ENCODE assay signal across 1 cellular context in genomic region chr14:64766430-64767151, GRCh38.
TF ChIP-seq lines count a peak whose summit lies in the region.

No MANE protein-coding gene starts in this region.

TF ChIP-seq in WTC11, 78 proteins besides CTCF, POLR2A, EP300 and RAD21 (continued from another document):
- TF ChIP-seq ZNF425 (CRISPR knock-in tag; conservative IDR thresholded peaks at IDR 0.05), result no peak
- no peak for TF ChIP-seq CREM (CRISPR knock-in tag; IDR thresholded peaks at IDR 0.05)
- 0 out of 2 replicates have a peak, but pooled peaks have one; percentile 35 for TF ChIP-seq TP53 (CRISPR knock-in tag; IDR thresholded peaks at IDR 0.05)
- TF ChIP-seq, protein P1, sequence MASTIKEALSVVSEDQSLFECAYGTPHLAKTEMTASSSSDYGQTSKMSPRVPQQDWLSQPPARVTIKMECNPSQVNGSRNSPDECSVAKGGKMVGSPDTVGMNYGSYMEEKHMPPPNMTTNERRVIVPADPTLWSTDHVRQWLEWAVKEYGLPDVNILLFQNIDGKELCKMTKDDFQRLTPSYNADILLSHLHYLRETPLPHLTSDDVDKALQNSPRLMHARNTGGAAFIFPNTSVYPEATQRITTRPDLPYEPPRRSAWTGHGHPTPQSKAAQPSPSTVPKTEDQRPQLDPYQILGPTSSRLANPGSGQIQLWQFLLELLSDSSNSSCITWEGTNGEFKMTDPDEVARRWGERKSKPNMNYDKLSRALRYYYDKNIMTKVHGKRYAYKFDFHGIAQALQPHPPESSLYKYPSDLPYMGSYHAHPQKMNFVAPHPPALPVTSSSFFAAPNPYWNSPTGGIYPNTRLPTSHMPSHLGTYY (CRISPR knock-in tag; IDR thresholded peaks at IDR 0.05), result no peak
- no peak for TF ChIP-seq ZNF416 (CRISPR knock-in tag; IDR thresholded peaks at IDR 0.05)
- TF ChIP-seq, protein P2, sequence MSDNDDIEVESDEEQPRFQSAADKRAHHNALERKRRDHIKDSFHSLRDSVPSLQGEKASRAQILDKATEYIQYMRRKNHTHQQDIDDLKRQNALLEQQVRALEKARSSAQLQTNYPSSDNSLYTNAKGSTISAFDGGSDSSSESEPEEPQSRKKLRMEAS (CRISPR knock-in tag; IDR thresholded peaks at IDR 0.05), result 0 out of 2 replicates have a peak, but pooled peaks have one; percentile 36
- TF ChIP-seq NR3C1 (CRISPR knock-in tag; conservative IDR thresholded peaks at IDR 0.05; ENCODE audit: low read depth), result no peak
- TF ChIP-seq SMAD4 (CRISPR knock-in tag; IDR thresholded peaks at IDR 0.05), result no peak
- TF ChIP-seq NFATC4 (CRISPR knock-in tag; IDR thresholded peaks at IDR 0.05), result no peak
- TF ChIP-seq, protein P3, sequence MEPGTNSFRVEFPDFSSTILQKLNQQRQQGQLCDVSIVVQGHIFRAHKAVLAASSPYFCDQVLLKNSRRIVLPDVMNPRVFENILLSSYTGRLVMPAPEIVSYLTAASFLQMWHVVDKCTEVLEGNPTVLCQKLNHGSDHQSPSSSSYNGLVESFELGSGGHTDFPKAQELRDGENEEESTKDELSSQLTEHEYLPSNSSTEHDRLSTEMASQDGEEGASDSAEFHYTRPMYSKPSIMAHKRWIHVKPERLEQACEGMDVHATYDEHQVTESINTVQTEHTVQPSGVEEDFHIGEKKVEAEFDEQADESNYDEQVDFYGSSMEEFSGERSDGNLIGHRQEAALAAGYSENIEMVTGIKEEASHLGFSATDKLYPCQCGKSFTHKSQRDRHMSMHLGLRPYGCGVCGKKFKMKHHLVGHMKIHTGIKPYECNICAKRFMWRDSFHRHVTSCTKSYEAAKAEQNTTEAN (CRISPR knock-in tag; IDR thresholded peaks at IDR 0.05), result no peak
- TF ChIP-seq, protein P4, sequence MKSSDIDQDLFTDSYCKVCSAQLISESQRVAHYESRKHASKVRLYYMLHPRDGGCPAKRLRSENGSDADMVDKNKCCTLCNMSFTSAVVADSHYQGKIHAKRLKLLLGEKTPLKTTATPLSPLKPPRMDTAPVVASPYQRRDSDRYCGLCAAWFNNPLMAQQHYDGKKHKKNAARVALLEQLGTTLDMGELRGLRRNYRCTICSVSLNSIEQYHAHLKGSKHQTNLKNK (CRISPR knock-in tag; IDR thresholded peaks at IDR 0.05), result no peak
- no peak for TF ChIP-seq EMX1 (CRISPR knock-in tag; IDR thresholded peaks at IDR 0.05)
- TF ChIP-seq ELF4 (CRISPR knock-in tag; IDR thresholded peaks at IDR 0.05; ENCODE audit: low read depth), result no peak
- TF ChIP-seq NR1H2 (CRISPR knock-in tag; IDR thresholded peaks at IDR 0.05), result no peak
- TF ChIP-seq, protein P5, sequence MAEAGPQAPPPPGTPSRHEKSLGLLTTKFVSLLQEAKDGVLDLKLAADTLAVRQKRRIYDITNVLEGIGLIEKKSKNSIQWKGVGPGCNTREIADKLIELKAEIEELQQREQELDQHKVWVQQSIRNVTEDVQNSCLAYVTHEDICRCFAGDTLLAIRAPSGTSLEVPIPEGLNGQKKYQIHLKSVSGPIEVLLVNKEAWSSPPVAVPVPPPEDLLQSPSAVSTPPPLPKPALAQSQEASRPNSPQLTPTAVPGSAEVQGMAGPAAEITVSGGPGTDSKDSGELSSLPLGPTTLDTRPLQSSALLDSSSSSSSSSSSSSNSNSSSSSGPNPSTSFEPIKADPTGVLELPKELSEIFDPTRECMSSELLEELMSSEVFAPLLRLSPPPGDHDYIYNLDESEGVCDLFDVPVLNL (CRISPR knock-in tag; IDR thresholded peaks at IDR 0.05; ENCODE audit: borderline replicate concordance, low read depth), result no peak
- TF ChIP-seq RORB (CRISPR knock-in tag; IDR thresholded peaks at IDR 0.05), result no peak
- no peak for TF ChIP-seq ZNF232 (CRISPR knock-in tag; IDR thresholded peaks at IDR 0.05)
- no peak for TF ChIP-seq PREB (CRISPR knock-in tag; IDR thresholded peaks at IDR 0.05; ENCODE audit: borderline replicate concordance)
- no peak for TF ChIP-seq ZNF317 (CRISPR knock-in tag; IDR thresholded peaks at IDR 0.05; ENCODE audit: borderline replicate concordance, low read depth)
- no peak for TF ChIP-seq GTF2I (CRISPR knock-in tag; conservative IDR thresholded peaks at IDR 0.05)
- TF ChIP-seq, protein P6, sequence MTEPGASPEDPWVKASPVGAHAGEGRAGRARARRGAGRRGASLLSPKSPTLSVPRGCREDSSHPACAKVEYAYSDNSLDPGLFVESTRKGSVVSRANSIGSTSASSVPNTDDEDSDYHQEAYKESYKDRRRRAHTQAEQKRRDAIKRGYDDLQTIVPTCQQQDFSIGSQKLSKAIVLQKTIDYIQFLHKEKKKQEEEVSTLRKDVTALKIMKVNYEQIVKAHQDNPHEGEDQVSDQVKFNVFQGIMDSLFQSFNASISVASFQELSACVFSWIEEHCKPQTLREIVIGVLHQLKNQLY (CRISPR knock-in tag; IDR thresholded peaks at IDR 0.05), result no peak
- TF ChIP-seq ETV6 (CRISPR knock-in tag; IDR thresholded peaks at IDR 0.05), result peak; percentile 64; the same call in 1 of the 2 replicates
- no peak for TF ChIP-seq ZNF512 (CRISPR knock-in tag; IDR thresholded peaks at IDR 0.05; ENCODE audit: borderline replicate concordance)
- no peak for TF ChIP-seq ATF3 (CRISPR knock-in tag; conservative IDR thresholded peaks at IDR 0.05)
- TF ChIP-seq, protein P7, sequence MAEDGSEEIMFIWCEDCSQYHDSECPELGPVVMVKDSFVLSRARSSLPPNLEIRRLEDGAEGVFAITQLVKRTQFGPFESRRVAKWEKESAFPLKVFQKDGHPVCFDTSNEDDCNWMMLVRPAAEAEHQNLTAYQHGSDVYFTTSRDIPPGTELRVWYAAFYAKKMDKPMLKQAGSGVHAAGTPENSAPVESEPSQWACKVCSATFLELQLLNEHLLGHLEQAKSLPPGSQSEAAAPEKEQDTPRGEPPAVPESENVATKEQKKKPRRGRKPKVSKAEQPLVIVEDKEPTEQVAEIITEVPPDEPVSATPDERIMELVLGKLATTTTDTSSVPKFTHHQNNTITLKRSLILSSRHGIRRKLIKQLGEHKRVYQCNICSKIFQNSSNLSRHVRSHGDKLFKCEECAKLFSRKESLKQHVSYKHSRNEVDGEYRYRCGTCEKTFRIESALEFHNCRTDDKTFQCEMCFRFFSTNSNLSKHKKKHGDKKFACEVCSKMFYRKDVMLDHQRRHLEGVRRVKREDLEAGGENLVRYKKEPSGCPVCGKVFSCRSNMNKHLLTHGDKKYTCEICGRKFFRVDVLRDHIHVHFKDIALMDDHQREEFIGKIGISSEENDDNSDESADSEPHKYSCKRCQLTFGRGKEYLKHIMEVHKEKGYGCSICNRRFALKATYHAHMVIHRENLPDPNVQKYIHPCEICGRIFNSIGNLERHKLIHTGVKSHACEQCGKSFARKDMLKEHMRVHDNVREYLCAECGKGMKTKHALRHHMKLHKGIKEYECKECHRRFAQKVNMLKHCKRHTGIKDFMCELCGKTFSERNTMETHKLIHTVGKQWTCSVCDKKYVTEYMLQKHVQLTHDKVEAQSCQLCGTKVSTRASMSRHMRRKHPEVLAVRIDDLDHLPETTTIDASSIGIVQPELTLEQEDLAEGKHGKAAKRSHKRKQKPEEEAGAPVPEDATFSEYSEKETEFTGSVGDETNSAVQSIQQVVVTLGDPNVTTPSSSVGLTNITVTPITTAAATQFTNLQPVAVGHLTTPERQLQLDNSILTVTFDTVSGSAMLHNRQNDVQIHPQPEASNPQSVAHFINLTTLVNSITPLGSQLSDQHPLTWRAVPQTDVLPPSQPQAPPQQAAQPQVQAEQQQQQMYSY (CRISPR knock-in tag; IDR thresholded peaks at IDR 0.05), result no peak
- TF ChIP-seq SP1 (CRISPR knock-in tag; conservative IDR thresholded peaks at IDR 0.05), result no peak
- no peak for TF ChIP-seq ATF6 (CRISPR knock-in tag; IDR thresholded peaks at IDR 0.05)
- 0 out of 2 replicates have a peak, but pooled peaks have one; percentile 17 for TF ChIP-seq USF2 (CRISPR knock-in tag; IDR thresholded peaks at IDR 0.05)
